ENCODE assay signal across 19 cellular contexts in genomic region chr4:148166132-148166531, GRCh38.
A peak's percentile ranks its signal among the peaks of the same experiment; 100 is the strongest.
DNase-seq lines count a peak whose midpoint lies in the region; ATAC-seq, FAIRE-seq and TF ChIP-seq lines count a peak whose summit lies in the region.
"Had no signal": no experiment of that assay in that cellular context is flagged by ENCODE, and none has a peak within 500 bp of the region (broad histone marks: within the 10 kb centered on the region; RNA-seq: fewer than 3 reads in every experiment).

No MANE protein-coding gene starts in this region.

- H3K4me1 ChIP-seq in gastrocnemius medialis: peaks cover 28 to 34% of the 10 kb centered on the region in 2 donors
- H3K4me1 ChIP-seq: A549 had no signal

- H3K9me3 ChIP-seq in gastrocnemius medialis: no peaks in the 10 kb centered on the region
- H3K9me3 ChIP-seq: A549, HAP-1 had no signal

- ATAC-seq in gastrocnemius medialis: peak in 1 of 2 donors; percentile 49
- no peak for ATAC-seq in HG03457 (IDR thresholded peaks at IDR 0.05; ENCODE audit: unreplicated experiment)
- ATAC-seq: A549; activated naive CD4-positive, alpha-beta T cell treated with anti-CD3 and anti-CD28 coated beads, Interleukin-2, amount 50 U/mL, for 72 hours had no signal

- H3K27ac ChIP-seq in gastrocnemius medialis: peak overlapping the region in 3 of 4 donors; percentile 6 to 32 (median 6)
- no peak overlapping the region for H3K27ac ChIP-seq in caudate nucleus (ENCODE audit: low read depth, low read length)
- H3K27ac ChIP-seq: A549, WERI-Rb-1 had no signal

- no peaks in the 10 kb centered on the region for H3K27me3 ChIP-seq in gastrocnemius medialis

- no peak for FAIRE-seq in H54 (lab: Jason Lieb, UNC)
- FAIRE-seq: A549 had no signal

- H3K4me3 ChIP-seq in choroid plexus epithelial cell (ENCODE audit: low read depth, low read length) (no peak overlapping the region), gastrocnemius medialis (peak overlapping the region in 1 of 4 donors; percentile 18)
- H3K4me3 ChIP-seq: A549, HAP-1 had no signal

- in situ Hi-C loops in gastrocnemius medialis (cut with MboI; ENCODE audit: low sequenced_read_pairs in 4 of 4): no loop called here

- H3K36me3 ChIP-seq in gastrocnemius medialis: no peaks in the 10 kb centered on the region
- H3K36me3 ChIP-seq: HAP-1, WERI-Rb-1 had no signal

- no peak for TF ChIP-seq POLR2A in gastrocnemius medialis (IDR thresholded peaks at IDR 0.05)
- no peak for TF ChIP-seq POLR2A in H54 (IDR thresholded peaks at IDR 0.05; ENCODE audit: low read depth, low read length)

- intact Hi-C loops in gastrocnemius medialis (cut with DNase I; ENCODE audit: low total_unique reads): no loop called here

- DNase-seq in AG08395 (ENCODE audit: low spot score) (peak; percentile 45), choroid plexus epithelial cell (ENCODE audit: low read depth) (peak; percentile 4), iris pigment epithelial cell (ENCODE audit: low read depth) (peak; percentile 12), gastrocnemius medialis (no peak), DMS 273 treated with DMSO at 0.1 percent for 48 hours (lab: John Stamatoyannopoulos, UW) (no peak), H54 (ENCODE audit: insufficient read length, low spot score) (no peak), caudate nucleus (lab: John Stamatoyannopoulos, UW) (no peak)
- DNase-seq: cerebellar nuclear complex; NCI-H146; NCI-H446; OCI-M1; posterior cingulate gyrus; stimulated activated CD4-positive, alpha-beta T cell treated with anti-CD3 and anti-CD28 coated beads, Interleukin-4, amount 100 ng/mL, for 1 hour; SW 1271; WERI-Rb-1 had no signal

- TF ChIP-seq CTCF in choroid plexus epithelial cell (conservative IDR thresholded peaks at IDR 0.05; ENCODE audit: low read depth, low read length): no peak
- TF ChIP-seq CTCF in gastrocnemius medialis (IDR thresholded peaks at IDR 0.05 in 4 of 5, conservative IDR thresholded peaks at IDR 0.05 in 1 of 5): no peak

Comparison
In these comparisons a context has a peak if more than half of its experiments do, and no peak if none do; other contexts are left out.
1. DNase-seq: peak in AG08395 (single experiment), choroid plexus epithelial cell (single experiment) and iris pigment epithelial cell (single experiment); none in gastrocnemius medialis (0 of 2), DMS 273 treated with DMSO at 0.1 percent for 48 hours (single experiment), H54 (single experiment) and caudate nucleus (0 of 61).